ENCODE assay signal across 24 cellular contexts in the genomic region with DNA sequence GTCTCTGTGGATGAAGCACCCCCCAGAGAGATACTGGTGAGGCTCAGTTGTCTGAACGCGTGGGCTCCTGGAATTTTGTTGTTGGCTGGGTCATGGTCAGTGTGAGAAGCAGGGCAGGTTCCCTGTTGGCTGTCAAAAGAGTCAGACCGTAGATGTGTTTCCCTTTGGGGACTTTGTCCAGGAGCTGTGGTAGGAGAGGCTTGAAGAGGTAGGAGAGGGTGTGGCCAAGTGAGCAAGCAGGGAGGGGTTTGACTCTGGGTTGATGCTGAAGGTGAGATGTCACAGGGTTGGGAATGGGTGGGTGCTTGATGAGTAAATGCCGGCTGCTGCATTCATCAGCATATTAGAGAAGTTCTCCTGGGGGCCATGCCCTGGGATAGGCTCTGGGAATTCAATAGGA.
"Had no signal": no experiment of that assay in that cellular context is flagged by ENCODE, and none has a peak within 500 bp of the region (broad histone marks: within the 10 kb centered on the region; RNA-seq: fewer than 3 reads in every experiment).

No MANE protein-coding gene starts in this region.

- ATAC-seq: activated naive CD4-positive, alpha-beta T cell treated with anti-CD3 and anti-CD28 coated beads, Interleukin-2, amount 50 U/mL, for 72 hours; activated naive CD8-positive, alpha-beta T cell treated with anti-CD3 and anti-CD28 coated beads, Interleukin-2, amount 50 U/mL, for 24 hours; body of pancreas; T-helper 17 cell; WTC11 had no signal

- FAIRE-seq: bronchial epithelial cell had no signal

- H3K27ac ChIP-seq: ascending aorta, body of pancreas had no signal

- H3K36me3 ChIP-seq: ascending aorta had no signal

- H3K27me3 ChIP-seq: ascending aorta, body of pancreas had no signal

- H3K4me1 ChIP-seq: ascending aorta, body of pancreas had no signal

- H3K4me3 ChIP-seq: ascending aorta, body of pancreas had no signal

- H3K9me3 ChIP-seq: ascending aorta, body of pancreas had no signal

- DNase-seq: activated CD4-positive, alpha-beta T cell treated with anti-CD3 and anti-CD28 coated beads for 48 hours; activated CD4-positive, alpha-beta T cell treated with anti-CD3 and anti-CD28 coated beads, Interleukin-2, amount 50 U/mL, for 4 hours; activated CD4-positive, CD25-positive, alpha-beta regulatory T cell treated with anti-CD3 and anti-CD28 coated beads, Interleukin-2, amount 50 U/mL, for 72 hours; activated effector memory CD4-positive, alpha-beta T cell treated with Interleukin-2 at 50 U/mL for 16 hours; activated naive CD4-positive, alpha-beta T cell treated with Interleukin-2 at 50 U/mL for 16 hours; activated naive CD8-positive, alpha-beta T cell treated with anti-CD3 and anti-CD28 coated beads, Interleukin-2, amount 50 U/mL, for 24 hours; activated T-cell treated with anti-CD3 and anti-CD28 coated beads, Interleukin-2, amount 50 U/mL, for 24 hours; amniotic stem cell; body of pancreas; KBM-7; NCI-H1048; NCI-H146; NCI-H187 treated with DMSO at 0.1 percent for 48 hours; NCI-H2081 treated with DMSO at 0.1 percent for 48 hours; NCI-H446 treated with DMSO at 0.1 percent for 48 hours; NCI-H524 treated with DMSO at 0.1 percent for 48 hours; NCI-H82; SIG-M5; T-helper 17 cell; T-helper 9 cell had no signal
